In the genomic region with DNA sequence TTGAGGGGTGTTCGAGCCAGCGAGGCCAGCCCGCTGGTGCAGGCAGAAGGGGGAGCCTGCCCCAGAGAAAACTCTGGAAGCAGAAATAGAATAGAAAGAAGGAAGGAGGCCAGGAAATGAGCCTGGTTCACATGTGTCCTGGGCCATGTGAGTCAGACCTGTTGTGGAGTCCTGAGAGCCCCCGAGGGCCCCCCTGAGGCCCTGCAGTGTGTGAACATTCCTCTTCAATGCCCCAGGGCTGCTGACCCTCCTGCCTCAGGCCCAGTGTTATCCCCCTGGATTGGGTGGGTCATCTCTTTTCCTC, we compare ENCODE assay signal across 12 cellular contexts. TPM values are rescaled to one million over a fixed set of nuclear protein-coding genes. Genes with fewer than 3 reads are reported as not detected.
A peak's percentile ranks its signal among the peaks of the same experiment; 100 is the strongest.
DNase-seq lines count a peak whose midpoint lies in the region; ATAC-seq, FAIRE-seq and TF ChIP-seq lines count a peak whose summit lies in the region.
"Had no signal": no experiment of that assay in that cellular context is flagged by ENCODE, and none has a peak within 500 bp of the region (broad histone marks: within the 10 kb centered on the region; RNA-seq: fewer than 3 reads in every experiment).

No MANE protein-coding gene starts in this region.

- 78% methylated on average over 4 of the region's 4 CpGs for WGBS in A549 (ENCODE audit: missing lambda C conversion rate)

- peak overlapping the region in 1 of 2 experiments; percentile 21; a peak in 2 of 6 replicates for H3K27ac ChIP-seq in A549
- H3K27ac ChIP-seq: PC-9 had no signal

- H3K9me3 Mint-ChIP-seq in nephron = no peaks in the 10 kb centered on the region
- no peaks in the 10 kb centered on the region for H3K9me3 Mint-ChIP-seq in activated naive CD8-positive, alpha-beta T cell treated with anti-CD3 and anti-CD28 coated beads, Interleukin-2, amount 50 U/mL, for 24 hours
- H3K9me3 Mint-ChIP-seq in stimulated activated naive CD8-positive, alpha-beta T cell treated with anti-CD3 and anti-CD28 coated beads, Interleukin-15, amount 100 ng/mL, for 72 hours = no peaks in the 10 kb centered on the region
- H3K9me3 Mint-ChIP-seq: activated naive CD8-positive, alpha-beta T cell treated with anti-CD3 and anti-CD28 coated beads, Interleukin-2, amount 10 ng/mL, durations not matched to agents 7 days and 5 days had no signal

- CTCF ChIA-PET in A549 (lab: Yijun Ruan, JAX) = interaction anchor here (1.3 to 6.5 kb wide), 6 partner anchors 24 to 96 kb away, joined by 3 to 54 read pairs (median 10); no protein-coding TSS in a partner anchor

- H3K27me3 Mint-ChIP-seq in nephron (ENCODE audit: low read depth) = no peaks in the 10 kb centered on the region
- no peaks in the 10 kb centered on the region for H3K27me3 Mint-ChIP-seq in activated naive CD8-positive, alpha-beta T cell treated with anti-CD3 and anti-CD28 coated beads, Interleukin-2, amount 50 U/mL, for 24 hours
- no peaks in the 10 kb centered on the region for H3K27me3 Mint-ChIP-seq in stimulated activated naive CD8-positive, alpha-beta T cell treated with anti-CD3 and anti-CD28 coated beads, Interleukin-15, amount 100 ng/mL, for 72 hours

- no peak for FAIRE-seq in A549 (lab: Jason Lieb, UNC)
- FAIRE-seq: pancreas had no signal

- peaks cover 64% of the 10 kb centered on the region for H3K36me3 Mint-ChIP-seq in nephron (ENCODE audit: low read depth)
- no peaks in the 10 kb centered on the region for H3K36me3 Mint-ChIP-seq in activated naive CD8-positive, alpha-beta T cell treated with anti-CD3 and anti-CD28 coated beads, Interleukin-2, amount 50 U/mL, for 24 hours (ENCODE audit: low read depth)
- H3K36me3 Mint-ChIP-seq: activated naive CD8-positive, alpha-beta T cell treated with anti-CD3 and anti-CD28 coated beads, Interleukin-2, amount 10 ng/mL, durations not matched to agents 7 days and 5 days had no signal

- no peak for TF ChIP-seq EP300 in A549 (IDR thresholded peaks at IDR 0.05)

- H3K4me2 ChIP-seq in A549 = peak overlapping the region; percentile 23; the same call in 1 of the 3 replicates
- H3K4me2 ChIP-seq: PC-9 had no signal

- TF ChIP-seq CTCF in A549 (IDR thresholded peaks at IDR 0.05) (no peak), nephron (IDR thresholded peaks at IDR 0.05; ENCODE audit: unreplicated experiment in 3 of 3) (no peak), GM20000 (IDR thresholded peaks at IDR 0.05; ENCODE audit: extremely low read depth, missing control alignments) (no peak)

- peak overlapping the region in 2 of 3 experiments; percentile 51 to 60 for H3K4me3 Mint-ChIP-seq in nephron
- no peak overlapping the region for H3K4me3 Mint-ChIP-seq in activated naive CD8-positive, alpha-beta T cell treated with anti-CD3 and anti-CD28 coated beads, Interleukin-2, amount 50 U/mL, for 24 hours
- H3K4me3 Mint-ChIP-seq in stimulated activated naive CD8-positive, alpha-beta T cell treated with anti-CD3 and anti-CD28 coated beads, Interleukin-15, amount 100 ng/mL, for 72 hours = no peak overlapping the region
- H3K4me3 Mint-ChIP-seq: activated naive CD8-positive, alpha-beta T cell treated with anti-CD3 and anti-CD28 coated beads, Interleukin-2, amount 10 ng/mL, durations not matched to agents 7 days and 5 days had no signal

- TF ChIP-seq POLR2A in A549 (IDR thresholded peaks at IDR 0.05; ENCODE audit: low read length) = no peak

- no peaks in the 10 kb centered on the region for H3K9me3 ChIP-seq in A549
- H3K9me3 ChIP-seq: pancreas had no signal

- TF ChIP-seq RAD21 in A549 (conservative IDR thresholded peaks at IDR 0.05 in 1 of 2, IDR thresholded peaks at IDR 0.05 in 1 of 2) = no peak

- ATAC-seq in A549 = no peak
- no peak for ATAC-seq in activated naive CD8-positive, alpha-beta T cell treated with anti-CD3 and anti-CD28 coated beads, Interleukin-2, amount 50 U/mL, for 24 hours
- no peak for ATAC-seq in GM19463 (IDR thresholded peaks at IDR 0.05; ENCODE audit: unreplicated experiment)
- no peak for ATAC-seq in stimulated activated naive CD8-positive, alpha-beta T cell treated with anti-CD3 and anti-CD28 coated beads, Interleukin-15, amount 100 ng/mL, for 72 hours

- H3K4me1 ChIP-seq in A549 = peaks cover 28% of the 10 kb centered on the region

- peaks cover 88% of the 10 kb centered on the region for H3K4me1 Mint-ChIP-seq in nephron
- peaks cover 6% of the 10 kb centered on the region for H3K4me1 Mint-ChIP-seq in activated naive CD8-positive, alpha-beta T cell treated with anti-CD3 and anti-CD28 coated beads, Interleukin-2, amount 50 U/mL, for 24 hours
- peaks cover 12% of the 10 kb centered on the region for H3K4me1 Mint-ChIP-seq in stimulated activated naive CD8-positive, alpha-beta T cell treated with anti-CD3 and anti-CD28 coated beads, Interleukin-15, amount 100 ng/mL, for 72 hours

- peak overlapping the region; percentile 98 to 100 (median 99) for H3K27ac Mint-ChIP-seq in nephron
- no peak overlapping the region for H3K27ac Mint-ChIP-seq in activated naive CD8-positive, alpha-beta T cell treated with anti-CD3 and anti-CD28 coated beads, Interleukin-2, amount 50 U/mL, for 24 hours
- H3K27ac Mint-ChIP-seq in stimulated activated naive CD8-positive, alpha-beta T cell treated with anti-CD3 and anti-CD28 coated beads, Interleukin-15, amount 100 ng/mL, for 72 hours = peak overlapping the region in 1 of 2 donors; percentile 4
- H3K27ac Mint-ChIP-seq: activated naive CD8-positive, alpha-beta T cell treated with anti-CD3 and anti-CD28 coated beads, Interleukin-2, amount 10 ng/mL, durations not matched to agents 7 days and 5 days had no signal

- H3K4me3 ChIP-seq in A549 = no peak overlapping the region
- H3K4me3 ChIP-seq: pancreas, PC-9 had no signal

- POLR2A ChIA-PET in A549 (lab: Yijun Ruan, JAX) = interaction anchor here (0.6 to 1.0 kb wide), 2 partner anchors 19 to 146 kb away, joined by 3 read pairs; a partner anchor contains a TSS

- no peak for DNase-seq in A549 (ENCODE audit: low read depth in 1 of 2, low spot score in 1 of 2)
- DNase-seq in NOMO-1 treated with DMSO at 0.1 percent for 48 hours (lab: John Stamatoyannopoulos, UW; ENCODE audit: unreplicated experiment) = peak; percentile 22
- peak; percentile 62 for DNase-seq in fibroblast of peridontal ligament (ENCODE audit: extremely low read depth)
- DNase-seq in activated naive CD8-positive, alpha-beta T cell treated with anti-CD3 and anti-CD28 coated beads, Interleukin-2, amount 50 U/mL, for 24 hours = no peak
- no peak for DNase-seq in GM20000 (ENCODE audit: low spot score)
- no peak for DNase-seq in stimulated activated naive CD8-positive, alpha-beta T cell treated with anti-CD3 and anti-CD28 coated beads, Interleukin-15, amount 100 ng/mL, for 72 hours
- DNase-seq: activated naive CD8-positive, alpha-beta T cell treated with anti-CD3 and anti-CD28 coated beads, Interleukin-2, amount 10 ng/mL, durations not matched to agents 7 days and 5 days; NCI-H1105; pancreas; PC-9 had no signal

TF ChIP-seq in A549, 52 proteins besides CTCF, POLR2A, EP300 and RAD21 (continues in another document):
- TF ChIP-seq, protein P1, sequence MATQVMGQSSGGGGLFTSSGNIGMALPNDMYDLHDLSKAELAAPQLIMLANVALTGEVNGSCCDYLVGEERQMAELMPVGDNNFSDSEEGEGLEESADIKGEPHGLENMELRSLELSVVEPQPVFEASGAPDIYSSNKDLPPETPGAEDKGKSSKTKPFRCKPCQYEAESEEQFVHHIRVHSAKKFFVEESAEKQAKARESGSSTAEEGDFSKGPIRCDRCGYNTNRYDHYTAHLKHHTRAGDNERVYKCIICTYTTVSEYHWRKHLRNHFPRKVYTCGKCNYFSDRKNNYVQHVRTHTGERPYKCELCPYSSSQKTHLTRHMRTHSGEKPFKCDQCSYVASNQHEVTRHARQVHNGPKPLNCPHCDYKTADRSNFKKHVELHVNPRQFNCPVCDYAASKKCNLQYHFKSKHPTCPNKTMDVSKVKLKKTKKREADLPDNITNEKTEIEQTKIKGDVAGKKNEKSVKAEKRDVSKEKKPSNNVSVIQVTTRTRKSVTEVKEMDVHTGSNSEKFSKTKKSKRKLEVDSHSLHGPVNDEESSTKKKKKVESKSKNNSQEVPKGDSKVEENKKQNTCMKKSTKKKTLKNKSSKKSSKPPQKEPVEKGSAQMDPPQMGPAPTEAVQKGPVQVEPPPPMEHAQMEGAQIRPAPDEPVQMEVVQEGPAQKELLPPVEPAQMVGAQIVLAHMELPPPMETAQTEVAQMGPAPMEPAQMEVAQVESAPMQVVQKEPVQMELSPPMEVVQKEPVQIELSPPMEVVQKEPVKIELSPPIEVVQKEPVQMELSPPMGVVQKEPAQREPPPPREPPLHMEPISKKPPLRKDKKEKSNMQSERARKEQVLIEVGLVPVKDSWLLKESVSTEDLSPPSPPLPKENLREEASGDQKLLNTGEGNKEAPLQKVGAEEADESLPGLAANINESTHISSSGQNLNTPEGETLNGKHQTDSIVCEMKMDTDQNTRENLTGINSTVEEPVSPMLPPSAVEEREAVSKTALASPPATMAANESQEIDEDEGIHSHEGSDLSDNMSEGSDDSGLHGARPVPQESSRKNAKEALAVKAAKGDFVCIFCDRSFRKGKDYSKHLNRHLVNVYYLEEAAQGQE (IDR thresholded peaks at IDR 0.05) = no peak
- TF ChIP-seq HOXB5 (CRISPR knock-in tag; IDR thresholded peaks at IDR 0.05) (no peak), RFX5 (IDR thresholded peaks at IDR 0.05) (no peak), MAZ (IDR thresholded peaks at IDR 0.05; ENCODE audit: borderline replicate concordance, low read depth, low read length) (no peak)

RNA-seq across cellular contexts. Expression of a gene that starts 0.2 kb away (rescaled TPM):
- polyA plus RNA-seq in A549 (2011; rRNA removed) (not detected in 2 replicates), A549 (2017; fragmentation: RNase III; extraction: RNeasy Plus Mini Kit Qiagen cat#74134 plus additional on column Dnase treatment) (not detected in 3 replicates)
- polyA plus RNA-seq in A549 (2012; cell fraction: cytosol; rRNA removed) = not detected in 2 replicates
- not detected in 2 replicates for polyA plus RNA-seq in A549 (2012; cell fraction: nucleus; rRNA removed)
- polyA minus RNA-seq in A549 (2011; rRNA and poly(A)+ RNA removed) = not detected in 2 replicates
- polyA plus RNA-seq: pancreas had no signal

RNA-seq across cellular contexts. Expression of a gene that starts 19.3 kb away (rescaled TPM):
- polyA plus RNA-seq in A549 (2011; rRNA removed) (5.6 and 11.5 TPM in 2 replicates), A549 (2017; fragmentation: RNase III; extraction: RNeasy Plus Mini Kit Qiagen cat#74134 plus additional on column Dnase treatment) (8.6 to 9.6 TPM (median 9.4 TPM) in 3 replicates)
- polyA plus RNA-seq in A549 (2012; cell fraction: cytosol; rRNA removed) = 7.1 and 9.2 TPM in 2 replicates
- polyA plus RNA-seq in A549 (2012; cell fraction: nucleus; rRNA removed) = 44.5 and 50.9 TPM in 2 replicates
- polyA minus RNA-seq in A549 (2011; rRNA and poly(A)+ RNA removed) = 49.2 and 54.7 TPM in 2 replicates

RNA-seq across cellular contexts. Expression of a gene that starts 36.4 kb away (rescaled TPM):
- polyA plus RNA-seq in A549 (2011; rRNA removed) (58.8 and 64.6 TPM in 2 replicates), A549 (2017; fragmentation: RNase III; extraction: RNeasy Plus Mini Kit Qiagen cat#74134 plus additional on column Dnase treatment) (52.9 to 59.0 TPM (median 58.4 TPM) in 3 replicates)
- polyA plus RNA-seq in A549 (2012; cell fraction: cytosol; rRNA removed) = 47.5 and 61.5 TPM in 2 replicates
- polyA plus RNA-seq in A549 (2012; cell fraction: nucleus; rRNA removed) = 150 and 163 TPM in 2 replicates
- 63.8 and 71.5 TPM in 2 replicates for polyA minus RNA-seq in A549 (2011; rRNA and poly(A)+ RNA removed)

RNA-seq across cellular contexts. Expression of a gene that starts 58.7 kb away (rescaled TPM):
- polyA plus RNA-seq in A549 (2011; rRNA removed) (8.6 and 10.1 TPM in 2 replicates), A549 (2017; fragmentation: RNase III; extraction: RNeasy Plus Mini Kit Qiagen cat#74134 plus additional on column Dnase treatment) (7.0 to 9.8 TPM (median 7.8 TPM) in 3 replicates)
- 10.6 and 15.3 TPM in 2 replicates for polyA plus RNA-seq in A549 (2012; cell fraction: cytosol; rRNA removed)
- polyA plus RNA-seq in A549 (2012; cell fraction: nucleus; rRNA removed) = 17.8 and 22.4 TPM in 2 replicates
- 10.3 and 14.3 TPM in 2 replicates for polyA minus RNA-seq in A549 (2011; rRNA and poly(A)+ RNA removed)

Comparison
In these comparisons a context has a peak if more than half of its experiments do, and no peak if none do; other contexts are left out.
1. DNase-seq: peak in NOMO-1 treated with DMSO at 0.1 percent for 48 hours (single experiment) and fibroblast of peridontal ligament (single experiment); none in A549 (0 of 2), activated naive CD8-positive, alpha-beta T cell treated with anti-CD3 and anti-CD28 coated beads, Interleukin-2, amount 50 U/mL, for 24 hours (single experiment), GM20000 (single experiment) and stimulated activated naive CD8-positive, alpha-beta T cell treated with anti-CD3 and anti-CD28 coated beads, Interleukin-15, amount 100 ng/mL, for 72 hours (0 of 2).
2. H3K4me3 Mint-ChIP-seq: peak in nephron (2 of 3); none in activated naive CD8-positive, alpha-beta T cell treated with anti-CD3 and anti-CD28 coated beads, Interleukin-2, amount 50 U/mL, for 24 hours (single experiment) and stimulated activated naive CD8-positive, alpha-beta T cell treated with anti-CD3 and anti-CD28 coated beads, Interleukin-15, amount 100 ng/mL, for 72 hours (0 of 2).